16 cellular contexts compared by ENCODE assay signal in the genomic region with DNA sequence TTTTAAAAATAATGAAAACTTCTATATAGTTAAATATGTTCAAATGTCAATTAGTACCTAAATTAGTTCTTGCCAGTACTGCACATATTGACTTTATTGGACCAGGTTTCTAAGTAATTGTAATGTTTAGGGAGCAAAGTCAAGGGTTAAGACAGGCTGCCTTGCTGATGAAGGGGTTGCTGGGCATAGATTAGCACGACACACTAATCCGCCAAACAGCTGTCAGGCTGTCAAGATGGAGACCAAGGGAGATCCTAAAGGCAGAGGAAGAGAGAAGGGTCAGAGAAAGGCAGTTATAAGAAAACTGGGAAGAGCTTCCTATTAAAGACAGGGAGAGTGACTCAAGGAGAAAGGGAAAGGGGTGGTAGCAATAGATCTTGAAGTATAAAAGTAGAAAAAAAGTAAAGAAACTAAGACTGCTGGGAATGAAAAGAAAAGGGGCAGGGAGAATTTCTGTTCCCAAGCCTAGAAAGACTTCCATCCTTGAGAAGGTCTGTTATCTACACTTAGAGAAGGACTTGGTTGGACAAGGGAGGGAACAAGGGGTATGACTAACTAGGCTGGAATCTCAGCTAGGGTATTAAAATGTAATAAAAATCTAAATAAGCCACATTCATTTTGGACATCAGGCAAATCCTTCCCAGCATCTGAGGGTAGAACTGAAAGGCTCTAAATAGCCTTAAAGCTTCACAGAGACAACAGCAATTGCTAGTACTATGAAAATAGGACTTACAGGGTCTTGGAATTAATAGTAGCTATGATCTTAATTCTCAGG.
DNase-seq lines count a peak whose midpoint lies in the region; ATAC-seq, FAIRE-seq and TF ChIP-seq lines count a peak whose summit lies in the region.
"Had no signal": no experiment of that assay in that cellular context is flagged by ENCODE, and none has a peak within 500 bp of the region (broad histone marks: within the 10 kb centered on the region; RNA-seq: fewer than 3 reads in every experiment).

No MANE protein-coding gene starts in this region.

- TF ChIP-seq CTCF in fibroblast of the aortic adventitia (IDR thresholded peaks at IDR 0.05; ENCODE audit: insufficient read depth, low read length), result no peak

- WGBS in aorta, 2 donors, result 60 to 69% methylated on average over 2 of the region's 2 CpGs
- 88 to 92% (median 91%) methylated on average over 2 of the region's 2 CpGs for whole genome bisulfite sequencing in small intestine, 3 donors

- no peak for TF ChIP-seq POLR2A in H54 (IDR thresholded peaks at IDR 0.05; ENCODE audit: low read depth, low read length)

- intact Hi-C loops in aorta (cut with DNase I), result no loop called here

- FAIRE-seq in H54 (lab: Jason Lieb, UNC) (peak; percentile 77), small intestine (lab: Jason Lieb, UNC) (no peak)
- FAIRE-seq: GM18507 had no signal

- H3K4me3 ChIP-seq in SJCRH30 (no peak overlapping the region), fibroblast of the aortic adventitia (ENCODE audit: low read depth, low read length) (no peak overlapping the region), aorta (ENCODE audit: low read length in 2 of 2) (no peak overlapping the region), small intestine (ENCODE audit: low read depth in 1 of 2, low read length in 2 of 2) (no peak overlapping the region)
- H3K4me3 ChIP-seq: coronary artery, tibial nerve had no signal

- peak overlapping the region; percentile 72 for H3K27ac ChIP-seq in SJCRH30
- peak overlapping the region; percentile 70 to 79 for H3K27ac ChIP-seq in aorta (ENCODE audit: low read depth in 1 of 2, low read length in 2 of 2)
- H3K27ac ChIP-seq in small intestine (ENCODE audit: low read depth in 1 of 2, low read length in 1 of 2), result no peak overlapping the region
- H3K27ac ChIP-seq: KMS-11, tibial nerve had no signal

- DNase-seq in H54 (ENCODE audit: insufficient read length, low spot score) (peak; percentile 12), SJCRH30 (peak; percentile 39 to 59), fibroblast of the aortic adventitia (ENCODE audit: low read depth) (peak; percentile 85), aorta (no peak), small intestine (no peak), NCI-H1694 (lab: John Stamatoyannopoulos, UW) (no peak), NCI-H146 treated with DMSO at 0.1 percent for 48 hours (lab: John Stamatoyannopoulos, UW; ENCODE audit: unreplicated experiment) (no peak)
- DNase-seq: activated CD4-positive, alpha-beta T cell treated with anti-CD3 and anti-CD28 coated beads, Interleukin-2, amount 50 U/mL, for 4 hours; activated gamma-delta T cell; DMS79 treated with DMSO at 0.1 percent for 48 hours; left colon; stimulated activated CD4-positive, alpha-beta T cell treated with anti-CD3 and anti-CD28 coated beads, Interleukin-12 subunit alpha, Interleukin-12 subunit beta, amount 100 ng/mL, for 4 hours had no signal

- H3K4me1 ChIP-seq in SJCRH30, result peaks cover 18% of the 10 kb centered on the region
- peaks cover 4 to 10% of the 10 kb centered on the region in 2 donors for H3K4me1 ChIP-seq in aorta (ENCODE audit: control insufficient read depth in 1 of 2, insufficient read depth in 2 of 2, low read length in 2 of 2)
- H3K4me1 ChIP-seq in small intestine (ENCODE audit: control insufficient read depth in 2 of 2, insufficient read depth in 1 of 2, low read depth in 1 of 2, low read length in 1 of 2), result no peaks in the 10 kb centered on the region

- H3K36me3 ChIP-seq in SJCRH30 (no peaks in the 10 kb centered on the region), aorta (ENCODE audit: control insufficient read depth in 1 of 2, insufficient read depth in 2 of 2, low read length in 1 of 2) (no peaks in the 10 kb centered on the region), small intestine (ENCODE audit: control insufficient read depth in 2 of 2, insufficient read depth in 2 of 2, low read length in 2 of 2) (no peaks in the 10 kb centered on the region)

- H3K27me3 ChIP-seq in SJCRH30 (no peaks in the 10 kb centered on the region), aorta (ENCODE audit: control insufficient read depth in 1 of 2, insufficient read depth in 2 of 2, low read length in 1 of 2) (no peaks in the 10 kb centered on the region), small intestine (ENCODE audit: control insufficient read depth in 2 of 2, insufficient read depth in 2 of 2, low read length in 2 of 2) (no peaks in the 10 kb centered on the region)
- H3K27me3 ChIP-seq: tibial nerve had no signal

- H3K9me3 ChIP-seq in SJCRH30 (replicated peaks), result no peaks in the 10 kb centered on the region
- no peaks in the 10 kb centered on the region for H3K9me3 ChIP-seq in aorta (ENCODE audit: control insufficient read depth, low read length)
- H3K9me3 ChIP-seq in small intestine (ENCODE audit: control insufficient read depth, low read depth), result no peaks in the 10 kb centered on the region
- H3K9me3 ChIP-seq: tibial nerve had no signal

- no peak for ATAC-seq in aorta (ENCODE audit: low FRiP score)
- ATAC-seq: left colon had no signal

Comparison
In these comparisons a context has a peak if more than half of its experiments do, and no peak if none do; other contexts are left out.
1. DNase-seq: peak in H54 (single experiment), SJCRH30 (2 of 2) and fibroblast of the aortic adventitia (single experiment); none in aorta (0 of 2), small intestine (single experiment), NCI-H1694 (single experiment) and NCI-H146 treated with DMSO at 0.1 percent for 48 hours (single experiment).
2. H3K27ac ChIP-seq: peak in SJCRH30 (single experiment) and aorta (2 of 2); none in small intestine (0 of 2).